In the genomic region with DNA sequence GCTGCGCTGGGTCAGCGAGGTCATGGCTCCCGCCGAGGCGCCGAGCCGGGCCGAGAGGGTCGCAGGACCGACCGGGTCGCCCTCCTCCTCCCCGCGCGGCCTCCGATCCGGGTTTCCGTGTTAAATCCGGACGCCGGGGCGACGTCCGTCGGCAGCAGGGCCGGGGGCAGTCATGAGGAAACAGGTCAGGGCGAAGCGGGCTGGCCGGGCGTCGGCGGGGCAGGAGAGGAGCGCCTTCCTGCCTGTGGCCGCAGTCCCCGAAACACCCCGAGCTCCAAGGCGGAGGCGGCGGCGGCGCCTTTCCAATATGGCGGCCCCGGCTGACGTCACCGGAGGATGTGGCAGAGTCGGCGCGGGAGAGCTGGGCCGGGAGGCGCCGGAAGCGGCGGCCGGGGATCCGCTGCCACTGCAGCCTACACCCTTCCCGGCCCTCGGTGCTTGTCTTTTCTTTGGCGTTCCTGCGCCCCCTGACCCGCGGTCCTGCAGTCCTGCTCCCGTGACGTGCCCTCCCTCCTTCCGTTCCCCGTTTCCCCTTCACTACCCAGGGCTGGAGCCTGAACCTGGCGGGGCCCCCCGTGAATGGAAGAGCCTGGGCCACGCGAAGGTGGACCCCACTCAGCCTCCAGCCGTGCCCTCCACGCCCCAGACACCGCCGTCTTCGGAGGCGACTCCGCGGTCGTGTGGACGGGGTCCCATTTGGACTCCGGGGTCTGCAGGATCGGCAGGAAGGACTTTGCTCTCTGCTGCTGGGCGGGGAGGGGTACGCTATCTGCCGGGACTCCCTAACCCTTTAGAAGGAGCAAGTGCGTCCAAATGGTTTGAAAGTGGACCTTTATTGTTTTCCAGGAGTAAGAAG, we compare ENCODE assay signal across 8 cellular contexts. TPM values are rescaled to one million over a fixed set of nuclear protein-coding genes. Genes with fewer than 3 reads are reported as not detected.
DNase-seq lines count a peak whose midpoint lies in the region; ATAC-seq, FAIRE-seq and TF ChIP-seq lines count a peak whose summit lies in the region.

A gene (minus strand): TSS at position 309 of the 856 bp plus-strand sequence. CDS start 285 bp downstream, at position 24.

- intact Hi-C loops in T-helper 2 cell treated with Interferon-gamma antibody and Interleukin-4, amounts not matched to agents 100 ng/mL and 5 ng/mL, for 36 hours (cut with micrococcal nuclease) = loop anchor here (1.0 to 5.0 kb wide), 10 partner anchors 37 to 1268 kb away; a partner anchor contains a TSS
- intact Hi-C loops in right cardiac atrium (cut with DNase I) = loop anchor here in 1 of 4 donors (10.0 kb wide), 1 partner anchor 61 kb away; no protein-coding TSS in a partner anchor
- intact Hi-C loops in vagina (cut with DNase I) = no loop called here

- H3K27me3 ChIP-seq in right cardiac atrium (ENCODE audit: control insufficient read depth, insufficient read depth) (no peaks in the 10 kb centered on the region), rectal smooth muscle tissue (ENCODE audit: control insufficient read depth, insufficient read depth, low read length) (no peaks in the 10 kb centered on the region), vagina (no peaks in the 10 kb centered on the region)

- TF ChIP-seq CTCF in vagina (IDR thresholded peaks at IDR 0.05) = peak in 1 of 3 experiments; percentile 14

- peak; percentile 79 for DNase-seq in GM18507 (ENCODE audit: extremely low spot score, insufficient read length, low read depth)
- peak; percentile 89 to 93 for DNase-seq in NCI-H1930 (lab: John Stamatoyannopoulos, UW)
- DNase-seq in anterior cingulate cortex (lab: John Stamatoyannopoulos, UW) = peak; percentile 39 to 93 (median 82)
- peak; percentile 96 to 99 (median 98) for DNase-seq in right cardiac atrium
- no peak for DNase-seq in vagina (ENCODE audit: extremely low spot score in 2 of 2)

- under 1% methylated on average over 85 of the region's 85 CpGs for WGBS in right cardiac atrium

- FAIRE-seq in GM18507 (lab: Jason Lieb, UNC) = peak; percentile 85

- ATAC-seq in HG02973 (IDR thresholded peaks at IDR 0.05; ENCODE audit: unreplicated experiment) = peak; percentile 82
- peak; percentile 96 to 97 for ATAC-seq in right cardiac atrium

- peaks cover 3% of the 10 kb centered on the region for H3K4me1 ChIP-seq in right cardiac atrium (ENCODE audit: control insufficient read depth, insufficient read depth, low read length)
- peaks cover 3% of the 10 kb centered on the region for H3K4me1 ChIP-seq in rectal smooth muscle tissue (ENCODE audit: control insufficient read depth, insufficient read depth, low read length)
- peaks cover 36% of the 10 kb centered on the region for H3K4me1 ChIP-seq in vagina

- peak within 1 kb of the TSS; percentile 67 for H3K4me3 ChIP-seq in right cardiac atrium (ENCODE audit: low read length)
- peak within 1 kb of the TSS; percentile 96 for H3K4me3 ChIP-seq in rectal smooth muscle tissue (ENCODE audit: low read length)
- peak within 1 kb of the TSS; percentile 80 to 83 for H3K4me3 ChIP-seq in vagina

- TF ChIP-seq POLR2A in vagina (IDR thresholded peaks at IDR 0.05) = peak in 1 of 2 donors; percentile 92

- H3K36me3 ChIP-seq in rectal smooth muscle tissue (ENCODE audit: control insufficient read depth, insufficient read depth, low read length) (no peaks in the 10 kb centered on the region), vagina (no peaks in the 10 kb centered on the region)

- H3K9ac ChIP-seq in rectal smooth muscle tissue (ENCODE audit: low read length) = peak within 1 kb of the TSS; percentile 98

- H3K9me3 ChIP-seq in right cardiac atrium (ENCODE audit: control insufficient read depth, low read length) (no peaks in the 10 kb centered on the region), vagina (no peaks in the 10 kb centered on the region)

- H3K27ac ChIP-seq in right cardiac atrium (ENCODE audit: low read length) (peak within 1 kb of the TSS; percentile 82), rectal smooth muscle tissue (ENCODE audit: low read depth, low read length) (peak within 1 kb of the TSS; percentile 100), vagina (peak within 1 kb of the TSS; percentile 99)

RNA-seq across cellular contexts. Expression of the gene that starts here (rescaled TPM):
- total RNA-seq in T-helper 2 cell treated with Interferon-gamma antibody and Interleukin-4, amounts not matched to agents 100 ng/mL and 5 ng/mL, for 36 hours = 78.0 and 80.6 TPM in 2 replicates
- 10 to 100 TPM; 53.7 to 76.4 (median 57.6) TPM for total RNA-seq in right cardiac atrium
- 40.4 TPM for polyA plus RNA-seq in right cardiac atrium
- total RNA-seq in vagina = 78.8 TPM

Comparison
In these comparisons a context has a peak if more than half of its experiments do, and no peak if none do; other contexts are left out.
1. DNase-seq: peak in GM18507 (single experiment), NCI-H1930 (2 of 2), anterior cingulate cortex (58 of 58) and right cardiac atrium (3 of 3); none in vagina (0 of 2).
2. Peak in every context shown above with its lines, with median percentiles within 50 percentile points of each other: H3K27ac ChIP-seq and H3K4me3 ChIP-seq.